ENCODE assay signal across 11 cellular contexts in genomic region chr14:100440758-100441203, GRCh38.
DNase-seq lines count a peak whose midpoint lies in the region; ATAC-seq and TF ChIP-seq lines count a peak whose summit lies in the region.
"Had no signal": no experiment of that assay in that cellular context is flagged by ENCODE, and none has a peak within 500 bp of the region (broad histone marks: within the 10 kb centered on the region; RNA-seq: fewer than 3 reads in every experiment).

No MANE protein-coding gene starts in this region.

- no peaks in the 10 kb centered on the region for H3K9me3 ChIP-seq in left ventricle myocardium inferior (replicated peaks)
- H3K9me3 ChIP-seq: thoracic aorta had no signal

- ATAC-seq in stimulated activated effector memory CD8-positive, alpha-beta T cell treated with anti-CD3 and anti-CD28 coated beads, Interleukin-12 subunit alpha, Interleukin-12 subunit beta, amount 100 ng/mL, for 72 hours = no peak
- ATAC-seq in HG03565 (IDR thresholded peaks at IDR 0.05; ENCODE audit: unreplicated experiment) = no peak
- no peak for ATAC-seq in omental fat pad (ENCODE audit: low FRiP score)

- TF ChIP-seq CTCF in left ventricle myocardium inferior (IDR thresholded peaks at IDR 0.05; ENCODE audit: borderline replicate concordance) = no peak
- no peak for TF ChIP-seq CTCF in omental fat pad (IDR thresholded peaks at IDR 0.05)

- no peaks in the 10 kb centered on the region for H3K36me3 Mint-ChIP-seq in stimulated activated effector memory CD8-positive, alpha-beta T cell treated with anti-CD3 and anti-CD28 coated beads, Interleukin-12 subunit alpha, Interleukin-12 subunit beta, amount 100 ng/mL, for 72 hours

- H3K4me1 ChIP-seq in left ventricle myocardium inferior = peaks cover 33% of the 10 kb centered on the region

- H3K27ac ChIP-seq in left ventricle myocardium inferior (replicated peaks) = peak overlapping the region; percentile 68
- H3K27ac ChIP-seq: cardiac muscle cell, thoracic aorta had no signal

- H3K27me3 ChIP-seq in left ventricle myocardium inferior (ENCODE audit: low read depth) = no peaks in the 10 kb centered on the region
- H3K27me3 ChIP-seq: cardiac muscle cell had no signal

- intact Hi-C loops in left ventricle myocardium inferior (cut with micrococcal nuclease) = loop anchor here (10.0 kb wide), 1 partner anchor 204 kb away; no protein-coding TSS in a partner anchor

- peak; percentile 55 for DNase-seq in NCI-H1694 (lab: John Stamatoyannopoulos, UW)
- peak; percentile 71 for DNase-seq in amniotic epithelial cell (ENCODE audit: low read depth)
- no peak for DNase-seq in left ventricle myocardium inferior
- DNase-seq in stimulated activated effector memory CD8-positive, alpha-beta T cell treated with anti-CD3 and anti-CD28 coated beads, Interleukin-12 subunit alpha, Interleukin-12 subunit beta, amount 100 ng/mL, for 72 hours (ENCODE audit: low spot score in 2 of 2) = no peak
- no peak for DNase-seq in H4 (ENCODE audit: low spot score)
- no peak for DNase-seq in NCI-H446 treated with DMSO at 0.1 percent for 48 hours (lab: John Stamatoyannopoulos, UW)
- no peak for DNase-seq in omental fat pad (ENCODE audit: low spot score)

- H3K27ac Mint-ChIP-seq in stimulated activated effector memory CD8-positive, alpha-beta T cell treated with anti-CD3 and anti-CD28 coated beads, Interleukin-12 subunit alpha, Interleukin-12 subunit beta, amount 100 ng/mL, for 72 hours = peak overlapping the region; percentile 67
- H3K27ac Mint-ChIP-seq: progenitor cell of endocrine pancreas had no signal

- H3K9me3 Mint-ChIP-seq in stimulated activated effector memory CD8-positive, alpha-beta T cell treated with anti-CD3 and anti-CD28 coated beads, Interleukin-12 subunit alpha, Interleukin-12 subunit beta, amount 100 ng/mL, for 72 hours = no peaks in the 10 kb centered on the region

- H3K4me3 ChIP-seq in left ventricle myocardium inferior = peak overlapping the region; percentile 33
- H3K4me3 ChIP-seq: cardiac muscle cell had no signal

- peaks cover 33% of the 10 kb centered on the region for H3K4me1 Mint-ChIP-seq in stimulated activated effector memory CD8-positive, alpha-beta T cell treated with anti-CD3 and anti-CD28 coated beads, Interleukin-12 subunit alpha, Interleukin-12 subunit beta, amount 100 ng/mL, for 72 hours

- H3K4me3 Mint-ChIP-seq in stimulated activated effector memory CD8-positive, alpha-beta T cell treated with anti-CD3 and anti-CD28 coated beads, Interleukin-12 subunit alpha, Interleukin-12 subunit beta, amount 100 ng/mL, for 72 hours = no peak overlapping the region

- no peaks in the 10 kb centered on the region for H3K36me3 ChIP-seq in left ventricle myocardium inferior
- H3K36me3 ChIP-seq: cardiac muscle cell, thoracic aorta had no signal

Comparison
In these comparisons a context has a peak if more than half of its experiments do, and no peak if none do; other contexts are left out.
1. DNase-seq: peak in NCI-H1694 (single experiment) and amniotic epithelial cell (single experiment); none in left ventricle myocardium inferior (single experiment), stimulated activated effector memory CD8-positive, alpha-beta T cell treated with anti-CD3 and anti-CD28 coated beads, Interleukin-12 subunit alpha, Interleukin-12 subunit beta, amount 100 ng/mL, for 72 hours (0 of 2), H4 (single experiment), NCI-H446 treated with DMSO at 0.1 percent for 48 hours (single experiment) and omental fat pad (single experiment).